In the genomic region with DNA sequence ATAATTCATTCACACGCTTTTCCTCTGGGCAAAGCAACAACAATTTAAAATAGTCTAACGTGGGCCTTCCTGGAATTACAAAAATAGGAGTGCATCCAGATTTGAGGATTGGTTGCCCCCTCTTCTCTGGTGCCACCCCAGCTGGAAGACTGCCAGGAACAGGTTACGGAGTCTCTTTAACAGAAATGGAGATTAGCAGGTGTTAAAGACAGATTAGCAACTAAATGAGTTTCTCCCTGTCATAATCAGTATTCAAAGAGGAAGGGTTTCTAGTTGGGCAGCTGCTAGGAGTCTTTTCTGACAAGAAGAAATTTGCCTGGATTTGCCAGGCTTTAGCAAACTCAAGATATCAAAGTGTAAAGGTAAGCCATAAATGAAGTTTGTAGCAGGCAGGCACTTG, we compare ENCODE assay signal across 20 cellular contexts.
"Had no signal": no experiment of that assay in that cellular context is flagged by ENCODE, and none has a peak within 500 bp of the region (broad histone marks: within the 10 kb centered on the region; RNA-seq: fewer than 3 reads in every experiment).

No MANE protein-coding gene starts in this region.

- H3K36me3 ChIP-seq: brain microvascular endothelial cell, cardiac muscle cell had no signal

- H3K36me3 Mint-ChIP-seq: activated CD4-positive, alpha-beta memory T cell treated with anti-CD3 and anti-CD28 coated beads for 36 hours; activated naive CD4-positive, alpha-beta T cell treated with anti-CD3 and anti-CD28 coated beads, Interleukin-2, amount 10 ng/mL, durations not matched to agents 7 days and 5 days; activated naive CD8-positive, alpha-beta T cell treated with anti-CD3 and anti-CD28 coated beads for 36 hours had no signal

- DNase-seq: activated CD4-positive, alpha-beta memory T cell treated with anti-CD3 and anti-CD28 coated beads for 36 hours; activated CD4-positive, alpha-beta T cell treated with anti-CD3 and anti-CD28 coated beads, Interleukin-2, amount 10 ng/mL, durations not matched to agents 7 days and 5 days; activated CD4-positive, CD25-positive, alpha-beta regulatory T cell; activated CD8-positive, alpha-beta memory T cell treated with anti-CD3 and anti-CD28 coated beads for 24 hours; activated gamma-delta T cell; activated naive CD4-positive, alpha-beta T cell treated with anti-CD3 and anti-CD28 coated beads, Interleukin-2, amount 10 ng/mL, durations not matched to agents 7 days and 5 days; activated naive CD8-positive, alpha-beta T cell treated with anti-CD3 and anti-CD28 coated beads for 36 hours; activated T-cell treated with anti-CD3 and anti-CD28 coated beads, Interleukin-2, amount 50 U/mL, for 4 hours; brain microvascular endothelial cell; cerebellar nuclear complex; KBM-7; NCI-H1092; NCI-H1930; NCI-H446; NCI-H526; SIG-M5; T-helper 17 cell; T-helper 9 cell had no signal

- H3K4me1 Mint-ChIP-seq: activated CD4-positive, alpha-beta T cell treated with anti-CD3 and anti-CD28 coated beads, Interleukin-2, amount 10 ng/mL, durations not matched to agents 7 days and 5 days; activated naive CD4-positive, alpha-beta T cell treated with anti-CD3 and anti-CD28 coated beads, Interleukin-2, amount 10 ng/mL, durations not matched to agents 7 days and 5 days; activated naive CD8-positive, alpha-beta T cell treated with anti-CD3 and anti-CD28 coated beads for 36 hours; activated T-helper 17 cell treated with anti-CD3 and anti-CD28 coated beads, Interleukin-2, amount 50 U/mL, for 72 hours; T-helper 17 cell had no signal

- H3K4me3 ChIP-seq: cardiac muscle cell had no signal

- H3K27ac Mint-ChIP-seq: activated CD4-positive, alpha-beta memory T cell treated with anti-CD3 and anti-CD28 coated beads for 36 hours; activated CD4-positive, alpha-beta T cell treated with anti-CD3 and anti-CD28 coated beads, Interleukin-2, amount 10 ng/mL, durations not matched to agents 7 days and 5 days; activated naive CD4-positive, alpha-beta T cell treated with anti-CD3 and anti-CD28 coated beads, Interleukin-2, amount 10 ng/mL, durations not matched to agents 7 days and 5 days; activated naive CD8-positive, alpha-beta T cell treated with anti-CD3 and anti-CD28 coated beads for 36 hours; activated T-helper 17 cell treated with anti-CD3 and anti-CD28 coated beads, Interleukin-2, amount 50 U/mL, for 72 hours; T-helper 17 cell had no signal

- ATAC-seq: activated T-cell treated with anti-CD3 and anti-CD28 coated beads, Interleukin-2, amount 50 U/mL, for 4 hours; activated T-helper 17 cell treated with anti-CD3 and anti-CD28 coated beads, Interleukin-2, amount 50 U/mL, for 72 hours; T-helper 17 cell had no signal

- H3K27me3 Mint-ChIP-seq: activated naive CD4-positive, alpha-beta T cell treated with anti-CD3 and anti-CD28 coated beads, Interleukin-2, amount 10 ng/mL, durations not matched to agents 7 days and 5 days had no signal

- H3K9me3 Mint-ChIP-seq: activated CD4-positive, alpha-beta T cell treated with anti-CD3 and anti-CD28 coated beads, Interleukin-2, amount 10 ng/mL, durations not matched to agents 7 days and 5 days; activated naive CD4-positive, alpha-beta T cell treated with anti-CD3 and anti-CD28 coated beads, Interleukin-2, amount 10 ng/mL, durations not matched to agents 7 days and 5 days; activated naive CD8-positive, alpha-beta T cell treated with anti-CD3 and anti-CD28 coated beads for 36 hours; activated T-cell treated with anti-CD3 and anti-CD28 coated beads, Interleukin-2, amount 50 U/mL, for 4 hours; activated T-helper 17 cell treated with anti-CD3 and anti-CD28 coated beads, Interleukin-2, amount 50 U/mL, for 72 hours had no signal

- H3K27ac ChIP-seq: brain microvascular endothelial cell, cardiac muscle cell had no signal

- H3K4me3 Mint-ChIP-seq: activated CD4-positive, alpha-beta memory T cell treated with anti-CD3 and anti-CD28 coated beads for 36 hours; activated CD4-positive, alpha-beta T cell treated with anti-CD3 and anti-CD28 coated beads, Interleukin-2, amount 10 ng/mL, durations not matched to agents 7 days and 5 days; activated naive CD4-positive, alpha-beta T cell treated with anti-CD3 and anti-CD28 coated beads, Interleukin-2, amount 10 ng/mL, durations not matched to agents 7 days and 5 days; activated naive CD8-positive, alpha-beta T cell treated with anti-CD3 and anti-CD28 coated beads for 36 hours; activated T-cell treated with anti-CD3 and anti-CD28 coated beads, Interleukin-2, amount 50 U/mL, for 4 hours; activated T-helper 17 cell treated with anti-CD3 and anti-CD28 coated beads, Interleukin-2, amount 50 U/mL, for 72 hours; T-helper 17 cell had no signal

- H3K27me3 ChIP-seq: brain microvascular endothelial cell, cardiac muscle cell had no signal
